ENCODE assay signal across 12 cellular contexts in genomic region chr2:85788603-85789002, GRCh38. TPM values are rescaled to one million over a fixed set of nuclear protein-coding genes. Genes with fewer than 3 reads are reported as not detected.
DNase-seq lines count a peak whose midpoint lies in the region; ATAC-seq, FAIRE-seq and TF ChIP-seq lines count a peak whose summit lies in the region.
"Had no signal": no experiment of that assay in that cellular context is flagged by ENCODE, and none has a peak within 500 bp of the region (broad histone marks: within the 10 kb centered on the region; RNA-seq: fewer than 3 reads in every experiment).

No MANE protein-coding gene starts in this region.

- H3K9me1 ChIP-seq in IMR-90 (ENCODE audit: insufficient read depth, low read length) = peaks cover 22% of the 10 kb centered on the region

- no peak for TF ChIP-seq EP300 in sigmoid colon (IDR thresholded peaks at IDR 0.05)

- peaks cover 14% of the 10 kb centered on the region for H3K4me1 Mint-ChIP-seq in stimulated activated memory B cell treated with anti-CD40 and anti-IgM and Interleukin-4, amounts not matched to agents 10 μg/mL and 1 μg/mL and 100 μg/mL, for 72 hours
- H3K4me1 Mint-ChIP-seq: CD4-positive, CD25-positive, alpha-beta regulatory T cell had no signal

- H2BK5ac ChIP-seq in IMR-90 (ENCODE audit: low read depth, low read length, poor library complexity, severe bottlenecking) = no peak overlapping the region

- dilution Hi-C loops in IMR-90 (cut with HindIII; ENCODE audit: low sequenced_read_pairs, unreplicated experiment) = no loop called here

- peaks cover 0 to 11% of the 10 kb centered on the region in 2 experiments; a peak in 3 of 4 replicates for H3K79me1 ChIP-seq in IMR-90 (ENCODE audit: low read depth in 1 of 2, low read length in 2 of 2)

- TF ChIP-seq CTCF in IMR-90 (conservative IDR thresholded peaks at IDR 0.05; ENCODE audit: low read depth, low read length) (no peak), kidney (IDR thresholded peaks at IDR 0.05; ENCODE audit: borderline replicate concordance, extremely low read depth, insufficient read depth) (no peak), sigmoid colon (IDR thresholded peaks at IDR 0.05) (no peak), tibial artery (IDR thresholded peaks at IDR 0.05) (no peak), breast epithelium (IDR thresholded peaks at IDR 0.05) (no peak)

- H4K91ac ChIP-seq in IMR-90 (ENCODE audit: insufficient read depth, low read depth, low read length) = no peak overlapping the region

- H3K9me3 Mint-ChIP-seq in stimulated activated memory B cell treated with anti-CD40 and anti-IgM and Interleukin-4, amounts not matched to agents 10 μg/mL and 1 μg/mL and 100 μg/mL, for 72 hours = no peaks in the 10 kb centered on the region
- H3K9me3 Mint-ChIP-seq: CD4-positive, CD25-positive, alpha-beta regulatory T cell; GM23338 had no signal

- H3K4ac ChIP-seq in IMR-90 (ENCODE audit: low read depth, low read length) = no peak overlapping the region; the same call in 1 of the 2 replicates

- H2BK20ac ChIP-seq in IMR-90 (ENCODE audit: low read depth, low read length) = no peak overlapping the region

- no peak overlapping the region for H3K27ac Mint-ChIP-seq in stimulated activated memory B cell treated with anti-CD40 and anti-IgM and Interleukin-4, amounts not matched to agents 10 μg/mL and 1 μg/mL and 100 μg/mL, for 72 hours
- H3K27ac Mint-ChIP-seq: CD4-positive, CD25-positive, alpha-beta regulatory T cell; GM23338 had no signal

- H3K9ac ChIP-seq in IMR-90 (ENCODE audit: low read depth, low read length) (no peak overlapping the region), kidney (ENCODE audit: low read length in 2 of 2) (no peak overlapping the region)
- H3K9ac ChIP-seq: BLaER1 treated with 17β-estradiol and CSF1 and Interleukin-3, amounts not matched to agents 10 nM and 100 nM had no signal

- no peaks in the 10 kb centered on the region; the same call in 1 of the 2 replicates for H4K20me1 ChIP-seq in IMR-90 (ENCODE audit: insufficient read depth, low read length)
- H4K20me1 ChIP-seq: BLaER1 treated with 17β-estradiol and CSF1 and Interleukin-3, amounts not matched to agents 10 nM and 100 nM had no signal

- WGBS in IMR-90 (ENCODE audit: extremely low coverage in 2 of 2, insufficient read length in 1 of 2), 2 experiments = 94% methylated on average over 2 of the region's 3 CpGs; no CpG with 5 or more reads in 1 of the 2 experiments
- 76 to 92% methylated on average over 3 of the region's 3 CpGs for WGBS in sigmoid colon, 2 donors

- H3K9me3 ChIP-seq in IMR-90 (ENCODE audit: control insufficient read depth, insufficient read depth, low read length) (no peaks in the 10 kb centered on the region), kidney (ENCODE audit: control insufficient read depth in 1 of 2, low read length in 2 of 2) (no peaks in the 10 kb centered on the region), sigmoid colon (no peaks in the 10 kb centered on the region), tibial artery (no peaks in the 10 kb centered on the region), breast epithelium (no peaks in the 10 kb centered on the region)
- H3K9me3 ChIP-seq: BLaER1 treated with 17β-estradiol and CSF1 and Interleukin-3, amounts not matched to agents 10 nM and 100 nM had no signal

- H3K36me3 Mint-ChIP-seq in stimulated activated memory B cell treated with anti-CD40 and anti-IgM and Interleukin-4, amounts not matched to agents 10 μg/mL and 1 μg/mL and 100 μg/mL, for 72 hours = no peaks in the 10 kb centered on the region
- H3K36me3 Mint-ChIP-seq: CD4-positive, CD25-positive, alpha-beta regulatory T cell had no signal

- H3K56ac ChIP-seq in IMR-90 (ENCODE audit: extremely low read depth, insufficient read depth, low read length) = no peak overlapping the region

- H3K18ac ChIP-seq in IMR-90 (ENCODE audit: low read depth, low read length) = no peak overlapping the region

- TF ChIP-seq POLR2A in IMR-90 (IDR thresholded peaks at IDR 0.05; ENCODE audit: low read depth, low read length) (no peak), sigmoid colon (IDR thresholded peaks at IDR 0.05) (no peak), breast epithelium (IDR thresholded peaks at IDR 0.05) (no peak)

- H3K27me3 ChIP-seq in IMR-90 (ENCODE audit: control insufficient read depth, insufficient read depth, low read length) (no peaks in the 10 kb centered on the region), sigmoid colon (no peaks in the 10 kb centered on the region), tibial artery (no peaks in the 10 kb centered on the region), breast epithelium (no peaks in the 10 kb centered on the region)

- BruUV-seq in IMR-90 (replicated peaks; lab: Mats Ljungman, UMichigan) = no TSS peak

- no peak overlapping the region for H3K27ac ChIP-seq in IMR-90 (ENCODE audit: insufficient read depth, low read length)
- no peak overlapping the region for H3K27ac ChIP-seq in kidney (ENCODE audit: low read depth in 2 of 2, low read length in 2 of 2)
- no peak overlapping the region for H3K27ac ChIP-seq in sigmoid colon
- peak overlapping the region; percentile 14 to 71 for H3K27ac ChIP-seq in tibial artery
- no peak overlapping the region for H3K27ac ChIP-seq in breast epithelium
- H3K27ac ChIP-seq: BLaER1 treated with 17β-estradiol and CSF1 and Interleukin-3, amounts not matched to agents 10 nM and 100 nM had no signal

- no peak overlapping the region for H3K4me2 ChIP-seq in IMR-90 (ENCODE audit: low read depth, low read length)
- H3K4me2 ChIP-seq: BLaER1 treated with 17β-estradiol and CSF1 and Interleukin-3, amounts not matched to agents 10 nM and 100 nM; GM23338 had no signal

- in situ Hi-C loops in IMR-90 (cut with MboI; ENCODE audit: low sequenced_read_pairs) = no loop called here

- H2AK9ac ChIP-seq in IMR-90 (replicated peaks; ENCODE audit: low read depth, low read length, poor library complexity) = no peak overlapping the region

- CTCF ChIA-PET in IMR-90 (lab: Yijun Ruan, JAX) = no interaction called here

- peak overlapping the region; percentile 6; the same call in 1 of the 2 replicates for H2BK120ac ChIP-seq in IMR-90 (ENCODE audit: low read depth, low read length)

- ATAC-seq in IMR-90 (ENCODE audit: low read depth) = no peak
- ATAC-seq in stimulated activated memory B cell treated with anti-CD40 and anti-IgM and Interleukin-4, amounts not matched to agents 10 μg/mL and 1 μg/mL and 100 μg/mL, for 72 hours = no peak
- ATAC-seq: GM23338 had no signal

- DNase-seq in IMR-90 = no peak
- DNase-seq in kidney = peak; percentile 27
- DNase-seq in sigmoid colon = peak; percentile 45
- DNase-seq in tibial artery = peak in 1 of 2 donors; percentile 58
- DNase-seq in breast epithelium (ENCODE audit: low spot score in 2 of 2) = no peak
- no peak for DNase-seq in NCI-H446 treated with DMSO at 0.1 percent for 48 hours (lab: John Stamatoyannopoulos, UW)
- DNase-seq: 8988T; CD4-positive, CD25-positive, alpha-beta regulatory T cell; GF-D8 had no signal

- H3K23ac ChIP-seq in IMR-90 (ENCODE audit: low read depth, low read length) = no peak overlapping the region

- no peak overlapping the region for H2AFZ ChIP-seq in IMR-90 (replicated peaks; ENCODE audit: low read length, poor library complexity)
- H2AFZ ChIP-seq: GM23338 had no signal

- POLR2A ChIA-PET in IMR-90 (lab: Charles Lee; ENCODE audit: unreplicated experiment) = no interaction called here

- H3K14ac ChIP-seq in IMR-90 (replicated peaks; ENCODE audit: low read depth, low read length) = no peak overlapping the region

- peaks cover 22% of the 10 kb centered on the region for H3K4me1 ChIP-seq in IMR-90 (ENCODE audit: control insufficient read depth, insufficient read depth, low read length)
- peaks cover 3 to 11% of the 10 kb centered on the region in 2 donors for H3K4me1 ChIP-seq in kidney (ENCODE audit: control insufficient read depth in 1 of 2, insufficient read depth in 1 of 2, low read depth in 1 of 2, low read length in 2 of 2)
- peaks cover 0 to 51% (median 44%) of the 10 kb centered on the region in 4 donors for H3K4me1 ChIP-seq in sigmoid colon
- H3K4me1 ChIP-seq in tibial artery = peaks cover 0 to 92% (median 65%) of the 10 kb centered on the region in 4 donors
- H3K4me1 ChIP-seq in breast epithelium = peaks cover 0 to 3% of the 10 kb centered on the region in 2 donors

- H2BK15ac ChIP-seq in IMR-90 (ENCODE audit: low read depth, low read length) = 0 out of 3 replicates have a peak overlapping the region, but pooled peaks have one; percentile 44

- H3K4me3 Mint-ChIP-seq in stimulated activated memory B cell treated with anti-CD40 and anti-IgM and Interleukin-4, amounts not matched to agents 10 μg/mL and 1 μg/mL and 100 μg/mL, for 72 hours = no peak overlapping the region
- H3K4me3 Mint-ChIP-seq: CD4-positive, CD25-positive, alpha-beta regulatory T cell; GM23338 had no signal

- peaks cover 49% of the 10 kb centered on the region for H3K27me3 Mint-ChIP-seq in stimulated activated memory B cell treated with anti-CD40 and anti-IgM and Interleukin-4, amounts not matched to agents 10 μg/mL and 1 μg/mL and 100 μg/mL, for 72 hours

- TF ChIP-seq RAD21 in IMR-90 (IDR thresholded peaks at IDR 0.05; ENCODE audit: low read length) = no peak

- intact Hi-C loops in IMR-90 (cut with micrococcal nuclease) = no loop called here
- intact Hi-C loops in kidney (cut with DNase I) = no loop called here
- intact Hi-C loops in sigmoid colon (cut with DNase I) = loop anchor here (5.0 kb wide), 1 partner anchor 41 kb away; no protein-coding TSS in a partner anchor
- intact Hi-C loops in tibial artery (cut with DNase I; ENCODE audit: low total_unique reads) = no loop called here
- intact Hi-C loops in breast epithelium (cut with DNase I; ENCODE audit: low total_unique reads) = no loop called here

- no peak for FAIRE-seq in kidney (lab: Jason Lieb, UNC)

- H4K5ac ChIP-seq in IMR-90 (ENCODE audit: low read depth, low read length) = no peak overlapping the region

- H3K4me3 ChIP-seq in IMR-90 (ENCODE audit: insufficient read depth, low read depth, low read length) (no peak overlapping the region), kidney (ENCODE audit: low read length in 2 of 2) (no peak overlapping the region), sigmoid colon (no peak overlapping the region), tibial artery (no peak overlapping the region), breast epithelium (no peak overlapping the region)
- H3K4me3 ChIP-seq: BLaER1 treated with 17β-estradiol and CSF1 and Interleukin-3, amounts not matched to agents 10 nM and 100 nM; GM23338 had no signal

- H4K8ac ChIP-seq in IMR-90 (ENCODE audit: low read depth in 2 of 2, low read length in 2 of 2) = no peak overlapping the region

- H2AK5ac ChIP-seq in IMR-90 (ENCODE audit: low read depth, low read length) = no peak overlapping the region

- peaks cover 22% of the 10 kb centered on the region for H3K36me3 ChIP-seq in IMR-90 (ENCODE audit: control insufficient read depth, insufficient read depth, low read length)
- no peaks in the 10 kb centered on the region for H3K36me3 ChIP-seq in kidney (ENCODE audit: control insufficient read depth in 1 of 2, insufficient read depth in 2 of 2, low read length in 2 of 2)
- peaks cover 0 to 13% (median 0%) of the 10 kb centered on the region in 4 donors for H3K36me3 ChIP-seq in sigmoid colon
- H3K36me3 ChIP-seq in tibial artery = peaks cover 25 to 63% (median 31%) of the 10 kb centered on the region in 3 donors
- no peaks in the 10 kb centered on the region for H3K36me3 ChIP-seq in breast epithelium
- H3K36me3 ChIP-seq: BLaER1 treated with 17β-estradiol and CSF1 and Interleukin-3, amounts not matched to agents 10 nM and 100 nM had no signal

RNA-seq across cellular contexts. Expression of gene ATOH8, which starts 34.8 kb away (rescaled TPM):
- total RNA-seq in IMR-90 (2012; rRNA removed) (7.8 and 7.9 TPM in 2 replicates), kidney (11.2 TPM), sigmoid colon (10 to 100 TPM; 12.4 to 20.6 (median 18.1) TPM), breast epithelium (100 to 1,000 TPM in 1 of 3 donors, 10 to 100 TPM in 2; 20.8 to 167 (median 46.2) TPM)
- polyA plus RNA-seq in IMR-90 (2012; rRNA removed) (9.0 and 11.2 TPM in 2 replicates), kidney (ENCODE audit: insufficient read depth, low read depth, low replicate concordance) (18.6 TPM), sigmoid colon (1 to 10 TPM; 1.6 to 9.4 (median 6.6) TPM)
- polyA plus RNA-seq in IMR-90 (2012; cell fraction: cytosol; rRNA removed) = 6.2 and 7.6 TPM in 2 replicates
- polyA plus RNA-seq in IMR-90 (2012; cell fraction: nucleus; rRNA removed; ENCODE audit: low replicate concordance) = 5.0 and 13.0 TPM in 2 replicates
- total RNA-seq: CD4-positive, CD25-positive, alpha-beta regulatory T cell had no signal
- polyA plus RNA-seq: CD4-positive, CD25-positive, alpha-beta regulatory T cell had no signal

Comparison
In these comparisons a context has a peak if more than half of its experiments do, and no peak if none do; other contexts are left out.
1. DNase-seq: peak in kidney (single experiment) and sigmoid colon (single experiment); none in IMR-90 (single experiment), breast epithelium (0 of 2) and NCI-H446 treated with DMSO at 0.1 percent for 48 hours (single experiment).
2. H3K27ac ChIP-seq: peak in tibial artery (2 of 2); none in IMR-90 (single experiment), kidney (0 of 2), sigmoid colon (0 of 4) and breast epithelium (0 of 2).